ENCODE assay signal across 27 cellular contexts in the genomic region with DNA sequence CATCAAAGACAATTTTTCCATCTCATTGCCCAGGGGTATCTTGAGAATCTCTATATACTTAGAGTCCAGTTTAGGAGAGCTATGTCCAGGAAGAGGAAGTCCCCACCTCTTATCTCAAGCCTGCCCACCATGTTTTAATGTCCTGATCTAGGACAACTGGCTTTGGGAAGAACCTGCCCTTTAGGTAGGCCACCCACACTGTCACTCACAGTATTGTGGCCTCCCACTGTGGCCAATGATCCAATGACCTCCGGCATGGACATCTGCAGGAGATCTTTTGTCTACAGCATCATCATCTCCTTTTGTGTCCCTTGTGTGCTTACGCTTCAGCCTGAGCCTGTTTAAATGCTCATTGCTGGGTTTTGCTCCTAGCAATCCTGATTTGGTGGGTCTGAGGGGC.
"Had no signal": no experiment of that assay in that cellular context is flagged by ENCODE, and none has a peak within 500 bp of the region (broad histone marks: within the 10 kb centered on the region; RNA-seq: fewer than 3 reads in every experiment).

No MANE protein-coding gene starts in this region.

- ATAC-seq: left colon; left lung; natural killer cell; pancreas; right lobe of liver; stimulated activated memory B cell treated with anti-CD40 and anti-IgM and Interleukin-4, amounts not matched to agents 10 μg/mL and 1 μg/mL and 100 μg/mL, for 72 hours; stimulated activated naive CD8-positive, alpha-beta T cell treated with anti-CD3 and anti-CD28 coated beads, Interleukin-15, amount 100 ng/mL, for 72 hours had no signal

- H2AFZ ChIP-seq: hepatocyte had no signal

- H3K36me3 ChIP-seq: left lung, pancreas, prostate gland, right lobe of liver, tibial nerve, upper lobe of left lung, vagina had no signal

- H3K79me2 ChIP-seq: hepatocyte had no signal

- H3K27me3 ChIP-seq: hepatocyte, pancreas, right lobe of liver, tibial nerve, upper lobe of left lung, vagina had no signal

- H3K4me2 ChIP-seq: hepatocyte, smooth muscle cell had no signal

- H3K9me3 ChIP-seq: left lung, pancreas, prostate gland, right lobe of liver, tibial nerve, upper lobe of left lung, vagina had no signal

- FAIRE-seq: kidney, pancreas had no signal

- H3K4me3 ChIP-seq: hepatocyte, left lung, lung, pancreas, prostate gland, right lobe of liver, smooth muscle cell, tibial nerve, upper lobe of left lung, vagina had no signal

- H3K27ac ChIP-seq: hepatocyte, left lung, pancreas, right lobe of liver, tibial nerve, upper lobe of left lung, vagina had no signal

- DNase-seq: kidney; left colon; left lung; mesendoderm; naive B cell; natural killer cell; nephron progenitor cell; nucleus accumbens; pancreas; posterior cingulate gyrus; retina; right lobe of liver; stimulated activated CD4-positive, alpha-beta T cell treated with anti-CD3 and anti-CD28 coated beads, Interleukin-1b, Interleukin-23, amount 100 ng/mL, for 48 hours; stimulated activated CD4-positive, alpha-beta T cell treated with anti-CD3 and anti-CD28 coated beads, Interleukin-2, amount 100 ng/mL, for 48 hours; stimulated activated CD4-positive, alpha-beta T cell treated with anti-CD3 and anti-CD28 coated beads, Interleukin-4, amount 100 ng/mL, for 4 hours; stimulated activated CD8-positive, alpha-beta memory T cell treated with anti-CD3 and anti-CD28 coated beads, Interleukin-4, amount 100 ng/mL, for 48 hours; stimulated activated naive CD4-positive, alpha-beta T cell treated with Interleukin-2 at 50 U/mL for 16 hours; stimulated activated naive CD8-positive, alpha-beta T cell treated with anti-CD3 and anti-CD28 coated beads, Interleukin-15, amount 100 ng/mL, for 72 hours; substantia nigra; upper lobe of left lung had no signal

- H3K4me1 ChIP-seq: left lung, pancreas, prostate gland, right lobe of liver, tibial nerve had no signal
